ENCODE assay signal across 1 cellular context in the genomic region with DNA sequence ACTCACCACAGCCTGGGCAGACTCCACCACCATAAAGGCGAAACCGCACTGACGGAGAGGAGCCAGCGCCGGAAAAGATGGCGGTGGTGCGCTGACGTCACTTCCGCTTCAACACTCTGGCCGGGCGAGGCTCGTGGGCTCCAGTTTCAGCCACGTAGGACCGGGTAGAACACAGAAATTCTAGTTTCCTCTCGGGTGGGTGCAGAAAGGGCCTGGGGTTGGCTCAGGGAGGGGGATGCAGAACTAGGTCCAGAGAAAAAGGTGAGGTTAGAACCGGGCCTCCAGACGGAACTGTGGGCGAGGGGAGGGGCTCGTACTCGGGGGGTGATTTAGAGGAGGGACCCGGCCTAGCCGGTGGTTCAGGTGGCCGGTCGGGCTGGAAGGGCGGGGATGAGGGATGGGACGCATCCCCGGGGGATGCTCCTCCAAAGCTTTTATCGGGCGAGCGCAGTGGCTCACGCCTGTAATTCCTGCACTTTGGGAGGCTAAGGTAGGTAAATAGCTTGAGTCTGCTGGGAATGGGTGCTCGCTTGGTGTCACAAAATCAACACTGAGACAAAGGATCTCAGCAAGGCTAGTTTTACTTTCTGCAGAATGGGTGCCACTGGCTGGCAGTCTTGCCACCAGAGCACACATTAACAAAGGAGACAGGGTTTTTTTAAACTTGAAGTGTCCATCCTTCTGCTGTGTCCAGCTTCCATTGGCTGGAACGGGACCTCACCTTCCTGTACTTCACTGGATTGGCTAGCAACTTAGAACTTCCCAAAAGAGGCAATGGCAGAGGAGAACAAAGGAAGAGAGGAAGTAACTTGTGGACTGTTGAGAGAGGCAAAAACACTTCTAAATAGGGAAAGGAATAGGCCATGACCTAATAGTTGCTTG.
A peak's percentile ranks its signal among the peaks of the same experiment; 100 is the strongest.
TF ChIP-seq lines count a peak whose summit lies in the region.

Gene ZNF561 (minus strand): TSS at position 77 of the 882 bp plus-strand sequence. CDS start 1,776 bp downstream, outside the sequence.

TF ChIP-seq in K562, 482 proteins besides CTCF, POLR2A, EP300 and RAD21 (continued from another document and continues in another):
- TF ChIP-seq, protein P1, sequence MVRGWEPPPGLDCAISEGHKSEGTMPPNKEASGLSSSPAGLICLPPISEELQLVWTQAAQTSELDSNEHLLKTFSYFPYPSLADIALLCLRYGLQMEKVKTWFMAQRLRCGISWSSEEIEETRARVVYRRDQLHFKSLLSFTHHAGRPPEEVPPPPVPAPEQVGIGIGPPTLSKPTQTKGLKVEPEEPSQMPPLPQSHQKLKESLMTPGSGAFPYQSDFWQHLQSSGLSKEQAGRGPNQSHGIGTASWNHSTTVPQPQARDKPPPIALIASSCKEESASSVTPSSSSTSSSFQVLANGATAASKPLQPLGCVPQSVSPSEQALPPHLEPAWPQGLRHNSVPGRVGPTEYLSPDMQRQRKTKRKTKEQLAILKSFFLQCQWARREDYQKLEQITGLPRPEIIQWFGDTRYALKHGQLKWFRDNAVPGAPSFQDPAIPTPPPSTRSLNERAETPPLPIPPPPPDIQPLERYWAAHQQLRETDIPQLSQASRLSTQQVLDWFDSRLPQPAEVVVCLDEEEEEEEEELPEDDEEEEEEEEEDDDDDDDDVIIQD (CRISPR knock-in tag; IDR thresholded peaks at IDR 0.05), result no peak
- peak; percentile 90 for TF ChIP-seq PHF8 (IDR thresholded peaks at IDR 0.05; ENCODE audit: borderline replicate concordance, low read length)
- no peak for TF ChIP-seq EWSR1 (IDR thresholded peaks at IDR 0.05; ENCODE audit: borderline replicate concordance, low read depth, partially characterized antibody)
- TF ChIP-seq, protein P2, sequence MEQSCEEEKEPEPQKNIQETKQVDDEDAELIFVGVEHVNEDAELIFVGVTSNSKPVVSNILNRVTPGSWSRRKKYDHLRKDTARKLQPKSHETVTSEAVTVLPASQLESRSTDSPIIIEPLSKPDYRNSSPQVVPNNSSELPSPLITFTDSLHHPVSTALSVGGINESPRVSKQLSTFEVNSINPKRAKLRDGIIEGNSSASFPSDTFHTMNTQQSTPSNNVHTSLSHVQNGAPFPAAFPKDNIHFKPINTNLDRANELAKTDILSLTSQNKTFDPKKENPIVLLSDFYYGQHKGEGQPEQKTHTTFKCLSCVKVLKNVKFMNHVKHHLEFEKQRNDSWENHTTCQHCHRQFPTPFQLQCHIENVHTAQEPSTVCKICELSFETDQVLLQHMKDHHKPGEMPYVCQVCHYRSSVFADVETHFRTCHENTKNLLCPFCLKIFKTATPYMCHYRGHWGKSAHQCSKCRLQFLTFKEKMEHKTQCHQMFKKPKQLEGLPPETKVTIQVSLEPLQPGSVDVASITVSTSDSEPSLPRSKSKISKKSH (CRISPR knock-in tag; IDR thresholded peaks at IDR 0.05), result no peak
- TF ChIP-seq, protein P3, sequence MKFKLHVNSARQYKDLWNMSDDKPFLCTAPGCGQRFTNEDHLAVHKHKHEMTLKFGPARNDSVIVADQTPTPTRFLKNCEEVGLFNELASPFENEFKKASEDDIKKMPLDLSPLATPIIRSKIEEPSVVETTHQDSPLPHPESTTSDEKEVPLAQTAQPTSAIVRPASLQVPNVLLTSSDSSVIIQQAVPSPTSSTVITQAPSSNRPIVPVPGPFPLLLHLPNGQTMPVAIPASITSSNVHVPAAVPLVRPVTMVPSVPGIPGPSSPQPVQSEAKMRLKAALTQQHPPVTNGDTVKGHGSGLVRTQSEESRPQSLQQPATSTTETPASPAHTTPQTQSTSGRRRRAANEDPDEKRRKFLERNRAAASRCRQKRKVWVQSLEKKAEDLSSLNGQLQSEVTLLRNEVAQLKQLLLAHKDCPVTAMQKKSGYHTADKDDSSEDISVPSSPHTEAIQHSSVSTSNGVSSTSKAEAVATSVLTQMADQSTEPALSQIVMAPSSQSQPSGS (CRISPR knock-in tag; IDR thresholded peaks at IDR 0.05), result no peak
- no peak for TF ChIP-seq ZNF23 (CRISPR knock-in tag; IDR thresholded peaks at IDR 0.05)
- 0 out of 2 replicates have a peak, but pooled peaks have one; percentile 12 for TF ChIP-seq MXI1 (IDR thresholded peaks at IDR 0.05; ENCODE audit: low read depth, low read length)
- TF ChIP-seq ATF4 (CRISPR knock-in tag; IDR thresholded peaks at IDR 0.05), result no peak
- no peak for TF ChIP-seq TCF7L2 (IDR thresholded peaks at IDR 0.05; ENCODE audit: low read depth, low read length)
- TF ChIP-seq ZNF449 (CRISPR knock-in tag; IDR thresholded peaks at IDR 0.05), result no peak
- no peak for TF ChIP-seq POLR2AphosphoS2 (IDR thresholded peaks at IDR 0.05; ENCODE audit: low read length)
- TF ChIP-seq GABPB2 (CRISPR knock-in tag; conservative IDR thresholded peaks at IDR 0.05), result no peak; the same call in 1 of the 2 replicates
- TF ChIP-seq, protein P4, sequence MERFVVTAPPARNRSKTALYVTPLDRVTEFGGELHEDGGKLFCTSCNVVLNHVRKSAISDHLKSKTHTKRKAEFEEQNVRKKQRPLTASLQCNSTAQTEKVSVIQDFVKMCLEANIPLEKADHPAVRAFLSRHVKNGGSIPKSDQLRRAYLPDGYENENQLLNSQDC (CRISPR knock-in tag; IDR thresholded peaks at IDR 0.05), result no peak
- TF ChIP-seq, protein P5, sequence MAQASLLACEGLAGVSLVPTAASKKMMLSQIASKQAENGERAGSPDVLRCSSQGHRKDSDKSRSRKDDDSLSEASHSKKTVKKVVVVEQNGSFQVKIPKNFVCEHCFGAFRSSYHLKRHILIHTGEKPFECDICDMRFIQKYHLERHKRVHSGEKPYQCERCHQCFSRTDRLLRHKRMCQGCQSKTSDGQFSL (CRISPR knock-in tag; IDR thresholded peaks at IDR 0.05), result 0 out of 2 replicates have a peak, but pooled peaks have one; percentile 47
- TF ChIP-seq, protein P5 (tag; IDR thresholded peaks at IDR 0.05), result no peak
- TF ChIP-seq, protein P6, sequence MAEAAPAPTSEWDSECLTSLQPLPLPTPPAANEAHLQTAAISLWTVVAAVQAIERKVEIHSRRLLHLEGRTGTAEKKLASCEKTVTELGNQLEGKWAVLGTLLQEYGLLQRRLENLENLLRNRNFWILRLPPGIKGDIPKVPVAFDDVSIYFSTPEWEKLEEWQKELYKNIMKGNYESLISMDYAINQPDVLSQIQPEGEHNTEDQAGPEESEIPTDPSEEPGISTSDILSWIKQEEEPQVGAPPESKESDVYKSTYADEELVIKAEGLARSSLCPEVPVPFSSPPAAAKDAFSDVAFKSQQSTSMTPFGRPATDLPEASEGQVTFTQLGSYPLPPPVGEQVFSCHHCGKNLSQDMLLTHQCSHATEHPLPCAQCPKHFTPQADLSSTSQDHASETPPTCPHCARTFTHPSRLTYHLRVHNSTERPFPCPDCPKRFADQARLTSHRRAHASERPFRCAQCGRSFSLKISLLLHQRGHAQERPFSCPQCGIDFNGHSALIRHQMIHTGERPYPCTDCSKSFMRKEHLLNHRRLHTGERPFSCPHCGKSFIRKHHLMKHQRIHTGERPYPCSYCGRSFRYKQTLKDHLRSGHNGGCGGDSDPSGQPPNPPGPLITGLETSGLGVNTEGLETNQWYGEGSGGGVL (CRISPR knock-in tag; IDR thresholded peaks at IDR 0.05), result no peak
- no peak for TF ChIP-seq ZC3H4 (CRISPR knock-in tag; IDR thresholded peaks at IDR 0.05; ENCODE audit: borderline replicate concordance)
- TF ChIP-seq GATAD2A (IDR thresholded peaks at IDR 0.05), result no peak
- TF ChIP-seq, protein P7, sequence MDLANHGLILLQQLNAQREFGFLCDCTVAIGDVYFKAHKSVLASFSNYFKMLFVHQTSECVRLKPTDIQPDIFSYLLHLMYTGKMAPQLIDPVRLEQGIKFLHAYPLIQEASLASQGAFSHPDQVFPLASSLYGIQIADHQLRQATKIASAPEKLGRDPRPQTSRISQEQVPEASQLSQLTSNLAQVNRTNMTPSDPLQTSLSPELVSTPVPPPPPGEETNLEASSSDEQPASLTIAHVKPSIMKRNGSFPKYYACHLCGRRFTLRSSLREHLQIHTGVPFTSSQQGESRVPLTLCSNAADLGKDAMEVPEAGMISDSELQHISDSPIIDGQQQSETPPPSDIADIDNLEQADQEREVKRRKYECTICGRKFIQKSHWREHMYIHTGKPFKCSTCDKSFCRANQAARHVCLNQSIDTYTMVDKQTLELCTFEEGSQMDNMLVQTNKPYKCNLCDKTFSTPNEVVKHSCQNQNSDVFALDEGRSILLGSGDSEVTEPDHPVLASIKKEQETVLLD (IDR thresholded peaks at IDR 0.05), result no peak
- peak; percentile 89 for TF ChIP-seq CREB1 (IDR thresholded peaks at IDR 0.05)
- peak; percentile 95 for TF ChIP-seq CREB1 (CRISPR knock-in tag; IDR thresholded peaks at IDR 0.05)
- TF ChIP-seq SUPT5H (IDR thresholded peaks at IDR 0.05), result peak; percentile 86
- no peak for TF ChIP-seq FUS (optimal IDR thresholded peaks at IDR 0.05; ENCODE audit: low read depth, low read length)
- TF ChIP-seq ZFP1 (CRISPR knock-in tag; IDR thresholded peaks at IDR 0.05), result no peak
- no peak for TF ChIP-seq ZKSCAN8 (CRISPR knock-in tag; IDR thresholded peaks at IDR 0.05)
- TF ChIP-seq ZNF384 (IDR thresholded peaks at IDR 0.05; ENCODE audit: low read depth, low read length), result peak; percentile 11; the same call in 1 of the 2 replicates
- peak; percentile 99 for TF ChIP-seq EP400 (IDR thresholded peaks at IDR 0.05)
- TF ChIP-seq HIVEP1 (CRISPR knock-in tag; IDR thresholded peaks at IDR 0.05), result no peak
- TF ChIP-seq ZBTB17 (CRISPR knock-in tag; IDR thresholded peaks at IDR 0.05), result no peak
- TF ChIP-seq PTTG1 (tag; IDR thresholded peaks at IDR 0.05; ENCODE audit: low read depth), result no peak
- peak; percentile 97 for TF ChIP-seq GABPA (tag; conservative IDR thresholded peaks at IDR 0.05; ENCODE audit: low read depth)
- TF ChIP-seq, protein P8, sequence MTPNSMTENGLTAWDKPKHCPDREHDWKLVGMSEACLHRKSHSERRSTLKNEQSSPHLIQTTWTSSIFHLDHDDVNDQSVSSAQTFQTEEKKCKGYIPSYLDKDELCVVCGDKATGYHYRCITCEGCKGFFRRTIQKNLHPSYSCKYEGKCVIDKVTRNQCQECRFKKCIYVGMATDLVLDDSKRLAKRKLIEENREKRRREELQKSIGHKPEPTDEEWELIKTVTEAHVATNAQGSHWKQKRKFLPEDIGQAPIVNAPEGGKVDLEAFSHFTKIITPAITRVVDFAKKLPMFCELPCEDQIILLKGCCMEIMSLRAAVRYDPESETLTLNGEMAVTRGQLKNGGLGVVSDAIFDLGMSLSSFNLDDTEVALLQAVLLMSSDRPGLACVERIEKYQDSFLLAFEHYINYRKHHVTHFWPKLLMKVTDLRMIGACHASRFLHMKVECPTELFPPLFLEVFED (CRISPR knock-in tag; conservative IDR thresholded peaks at IDR 0.05), result no peak
- TF ChIP-seq ZNF551 (CRISPR knock-in tag; IDR thresholded peaks at IDR 0.05), result no peak
- no peak for TF ChIP-seq RBM39 (optimal IDR thresholded peaks at IDR 0.05; ENCODE audit: low read depth, low read length)
- peak; percentile 52 for TF ChIP-seq NEUROD1 (IDR thresholded peaks at IDR 0.05; ENCODE audit: borderline replicate concordance, low read depth, low read length, partially characterized antibody)
- no peak for TF ChIP-seq ZNF408 (CRISPR knock-in tag; IDR thresholded peaks at IDR 0.05; ENCODE audit: low read depth)
- TF ChIP-seq THRAP3 (IDR thresholded peaks at IDR 0.05; ENCODE audit: borderline replicate concordance), result peak; percentile 86; the same call in 1 of the 2 replicates
- TF ChIP-seq FOXK1 (CRISPR knock-in tag; IDR thresholded peaks at IDR 0.05; ENCODE audit: borderline replicate concordance), result 0 out of 2 replicates have a peak, but pooled peaks have one; percentile 38
- no peak for TF ChIP-seq HDAC8 (tag; IDR thresholded peaks at IDR 0.05)
- TF ChIP-seq XRCC5 (IDR thresholded peaks at IDR 0.05; ENCODE audit: low read depth, low read length), result peak; percentile 87; the same call in 1 of the 2 replicates
